In the genomic region with DNA sequence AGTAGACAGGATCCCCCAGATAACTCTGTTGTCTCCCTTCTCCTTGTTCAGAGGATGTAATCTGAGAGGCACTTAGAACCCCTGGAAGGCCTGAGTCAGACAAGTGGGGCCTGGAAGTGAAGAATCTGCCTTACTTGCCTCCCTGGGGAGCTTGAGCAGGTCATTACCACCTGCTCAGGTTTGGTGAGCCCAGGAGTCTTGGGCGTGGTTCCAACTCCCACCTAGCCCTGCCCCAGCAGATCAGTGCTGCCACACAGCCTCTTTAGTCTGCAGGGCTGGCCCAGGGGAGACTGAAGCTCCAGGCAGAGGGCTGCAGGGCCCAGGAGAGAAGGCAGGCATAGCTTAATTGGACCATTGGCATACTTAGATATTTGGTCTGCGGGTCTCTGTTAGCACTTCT, we compare ENCODE assay signal across 23 cellular contexts.
"Had no signal": no experiment of that assay in that cellular context is flagged by ENCODE, and none has a peak within 500 bp of the region (broad histone marks: within the 10 kb centered on the region; RNA-seq: fewer than 3 reads in every experiment).

No MANE protein-coding gene starts in this region.

- H3K9me3 Mint-ChIP-seq: activated naive CD4-positive, alpha-beta T cell treated with anti-CD3 and anti-CD28 coated beads, Interleukin-2, amount 50 U/mL, for 72 hours; activated T-cell treated with anti-CD3 and anti-CD28 coated beads, Interleukin-2, amount 50 U/mL, for 72 hours; naive B cell had no signal

- ATAC-seq: activated naive CD4-positive, alpha-beta T cell treated with anti-CD3 and anti-CD28 coated beads, Interleukin-2, amount 50 U/mL, for 72 hours; activated T-cell treated with anti-CD3 and anti-CD28 coated beads, Interleukin-2, amount 50 U/mL, for 72 hours; esophagus mucosa; gastrocnemius medialis; heart left ventricle; left ventricle myocardium superior; mucosa of descending colon; psoas muscle; right cardiac atrium; stimulated activated naive CD8-positive, alpha-beta T cell treated with anti-CD3 and anti-CD28 coated beads, Interleukin-15, Interleukin-2, amounts not matched to agents 100 U/mL and 50 U/mL, for 24 hours had no signal

- H3K27ac Mint-ChIP-seq: activated naive CD4-positive, alpha-beta T cell treated with anti-CD3 and anti-CD28 coated beads, Interleukin-2, amount 50 U/mL, for 72 hours; activated T-cell treated with anti-CD3 and anti-CD28 coated beads, Interleukin-2, amount 50 U/mL, for 72 hours; naive B cell; neural progenitor cell had no signal

- H3K4me1 Mint-ChIP-seq: naive B cell had no signal

- H3K36me3 Mint-ChIP-seq: activated naive CD4-positive, alpha-beta T cell treated with anti-CD3 and anti-CD28 coated beads, Interleukin-2, amount 50 U/mL, for 72 hours; naive B cell; neural progenitor cell had no signal

- DNase-seq: activated CD4-positive, alpha-beta T cell treated with anti-CD3 and anti-CD28 coated beads, Interleukin-2, amount 50 U/mL, for 4 hours; activated gamma-delta T cell; activated T-cell treated with anti-CD3 and anti-CD28 coated beads, Interleukin-2, amount 50 U/mL, for 72 hours; adrenal gland; cerebellar nuclear complex; cortex of kidney; effector CD4-positive, alpha-beta T cell; gastrocnemius medialis; heart left ventricle; left ventricle myocardium superior; mucosa of descending colon; naive B cell; ovary; psoas muscle; right cardiac atrium; stimulated activated CD4-positive, alpha-beta T cell treated with anti-CD3 and anti-CD28 coated beads, Interleukin-2, amount 100 ng/mL, for 24 hours; stimulated activated naive CD8-positive, alpha-beta T cell treated with anti-CD3 and anti-CD28 coated beads, Interleukin-15, Interleukin-2, amounts not matched to agents 100 U/mL and 50 U/mL, for 24 hours; substantia nigra; tibial artery; uterus had no signal

- H3K4me3 Mint-ChIP-seq: activated T-cell treated with anti-CD3 and anti-CD28 coated beads, Interleukin-2, amount 50 U/mL, for 72 hours; neural progenitor cell had no signal
